27 cellular contexts compared by ENCODE assay signal in the genomic region with DNA sequence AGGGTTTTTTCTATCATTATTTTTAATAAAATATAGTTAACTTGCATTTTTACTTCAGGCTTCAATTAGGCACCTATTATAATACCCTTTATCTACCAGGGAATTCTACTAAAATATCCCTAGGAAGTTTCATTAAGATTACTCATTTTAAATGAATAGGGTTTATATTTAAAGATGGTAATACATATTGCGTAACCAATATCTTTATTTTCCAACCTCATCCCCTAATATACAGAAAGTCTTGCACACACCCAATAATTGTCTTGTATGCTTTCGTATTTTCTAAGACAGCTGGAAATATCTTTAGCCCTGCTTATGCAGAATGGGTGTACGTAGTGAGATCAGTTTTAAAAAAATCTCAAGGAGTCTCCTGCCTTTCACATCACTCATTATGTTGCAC.
"Had no signal": no experiment of that assay in that cellular context is flagged by ENCODE, and none has a peak within 500 bp of the region (broad histone marks: within the 10 kb centered on the region; RNA-seq: fewer than 3 reads in every experiment).

No MANE protein-coding gene starts in this region.

- ATAC-seq: stimulated activated effector memory CD8-positive, alpha-beta T cell treated with anti-CD3 and anti-CD28 coated beads, Interleukin-12 subunit alpha, Interleukin-12 subunit beta, amount 100 ng/mL, for 72 hours; stimulated activated memory B cell treated with anti-CD40 and anti-IgM and Interleukin-4, amounts not matched to agents 10 μg/mL and 1 μg/mL and 100 μg/mL, for 72 hours; stimulated activated naive B cell treated with anti-CD40 and anti-IgM and Interleukin-4, amounts not matched to agents 10 μg/mL and 1 μg/mL and 100 μg/mL, for 72 hours; stimulated activated naive CD8-positive, alpha-beta T cell treated with anti-CD3 and anti-CD28 coated beads, Interleukin-15, amount 100 ng/mL, for 72 hours; stimulated activated naive CD8-positive, alpha-beta T cell treated with anti-CD3 and anti-CD28 coated beads, Interleukin-15, Interleukin-2, amounts not matched to agents 100 U/mL and 50 U/mL, for 24 hours; upper lobe of right lung had no signal

- H3K27ac ChIP-seq: stomach, suprapubic skin, testis, thoracic aorta, thyroid gland, tibial artery, tibial nerve, transverse colon, upper lobe of left lung, upper lobe of right lung, uterus, vagina had no signal

- H3K36me3 ChIP-seq: stomach, suprapubic skin, thoracic aorta, thyroid gland, tibial artery, tibial nerve, transverse colon, upper lobe of left lung, upper lobe of right lung, uterus, vagina had no signal

- H3K9me3 ChIP-seq: testis, thoracic aorta, thyroid gland, tibial artery, transverse colon, upper lobe of right lung, uterus, vagina had no signal

- DNase-seq: stimulated activated CD4-positive, alpha-beta T cell treated with anti-CD3 and anti-CD28 coated beads, Interleukin-2, amount 100 ng/mL, for 48 hours; stimulated activated CD4-positive, alpha-beta T cell treated with anti-CD3 and anti-CD28 coated beads, Interleukin-4, amount 100 ng/mL, for 1 hour; stimulated activated CD4-positive, alpha-beta T cell treated with anti-CD3 and anti-CD28 coated beads, Interleukin-4, amount 100 ng/mL, for 24 hours; stimulated activated CD4-positive, alpha-beta T cell treated with anti-CD3 and anti-CD28 coated beads, Interleukin-4, amount 100 ng/mL, for 4 hours; stimulated activated CD8-positive, alpha-beta memory T cell treated with anti-CD3 and anti-CD28 coated beads, Interleukin-4, amount 100 ng/mL, for 48 hours; stimulated activated naive B cell treated with anti-CD40 and anti-IgM and Interleukin-4, amounts not matched to agents 10 μg/mL and 1 μg/mL and 100 μg/mL, for 72 hours; stimulated activated naive CD4-positive, alpha-beta T cell; stimulated activated naive CD4-positive, alpha-beta T cell treated with Interleukin-2 at 50 U/mL for 16 hours; stimulated activated naive CD8-positive, alpha-beta T cell treated with anti-CD3 and anti-CD28 coated beads, Interleukin-15, amount 100 ng/mL, for 72 hours; stimulated activated naive CD8-positive, alpha-beta T cell treated with anti-CD3 and anti-CD28 coated beads, Interleukin-15, Interleukin-2, amounts not matched to agents 100 U/mL and 50 U/mL, for 24 hours; stomach; substantia nigra; testis; thyroid gland; tibial artery; transverse colon; trophoblast cell; upper lobe of left lung; upper lobe of right lung; uterus had no signal

- H3K4me3 ChIP-seq: stomach, suprapubic skin, testis, thoracic aorta, thyroid gland, tibial artery, tibial nerve, transverse colon, upper lobe of left lung, upper lobe of right lung, uterus, vagina had no signal

- H3K27me3 ChIP-seq: stomach, suprapubic skin, testis, thyroid gland, tibial artery, tibial nerve, transverse colon, upper lobe of left lung, upper lobe of right lung, uterus, vagina had no signal

- H3K4me1 ChIP-seq: stomach, suprapubic skin, testis, thyroid gland, tibial artery, tibial nerve, transverse colon, upper lobe of left lung, upper lobe of right lung, uterus, vagina had no signal

- FAIRE-seq: urothelium cell line had no signal
